Comparison of ENCODE assay signal across 9 cellular contexts in genomic region chr10:124619195-124619594, GRCh38.
DNase-seq lines count a peak whose midpoint lies in the region; ATAC-seq, FAIRE-seq and TF ChIP-seq lines count a peak whose summit lies in the region.
"Had no signal": no experiment of that assay in that cellular context is flagged by ENCODE, and none has a peak within 500 bp of the region (broad histone marks: within the 10 kb centered on the region; RNA-seq: fewer than 3 reads in every experiment).

No MANE protein-coding gene starts in this region.

- FAIRE-seq in RCC 7860 (lab: Jason Lieb, UNC) = no peak

- peak overlapping the region; percentile 72 for H3K27ac Mint-ChIP-seq in endodermal cell

- H3K4me1 ChIP-seq in endodermal cell (ENCODE audit: control insufficient read depth, insufficient read depth, low read length) (peaks cover 4% of the 10 kb centered on the region), spleen (peaks cover 38 to 100% (median 85%) of the 10 kb centered on the region in 6 donors), ovary (ENCODE audit: insufficient read depth) (peaks cover 15% of the 10 kb centered on the region)

- H3K27me3 Mint-ChIP-seq in endodermal cell (ENCODE audit: insufficient read depth) = no peaks in the 10 kb centered on the region

- TF ChIP-seq EP300 in ovary (IDR thresholded peaks at IDR 0.05) = no peak

- ATAC-seq in GM18868 (IDR thresholded peaks at IDR 0.05; ENCODE audit: unreplicated experiment) = peak; percentile 54

- no peak overlapping the region for H3K4me3 Mint-ChIP-seq in endodermal cell

- no peak overlapping the region for H3K9ac ChIP-seq in endodermal cell (ENCODE audit: extremely low read depth, low read length, poor library complexity, severe bottlenecking)

- TF ChIP-seq CTCF in endodermal cell (conservative IDR thresholded peaks at IDR 0.05) (no peak), spleen (IDR thresholded peaks at IDR 0.05 in 8 of 11, conservative IDR thresholded peaks at IDR 0.05 in 3 of 11) (no peak), ovary (IDR thresholded peaks at IDR 0.05) (no peak)

- no peak for TF ChIP-seq POLR2A in spleen (IDR thresholded peaks at IDR 0.05)
- no peak for TF ChIP-seq POLR2A in ovary (IDR thresholded peaks at IDR 0.05)

- H3K36me3 ChIP-seq in MG63 (no peaks in the 10 kb centered on the region; the same call in 1 of the 2 replicates), endodermal cell (ENCODE audit: control insufficient read depth, insufficient read depth, low read length) (no peaks in the 10 kb centered on the region), spleen (peaks cover 0 to 86% (median 22%) of the 10 kb centered on the region in 6 donors), ovary (no peaks in the 10 kb centered on the region)

- H3K27ac ChIP-seq in endodermal cell (ENCODE audit: low read depth, low read length) = no peak overlapping the region
- H3K27ac ChIP-seq in spleen = peak overlapping the region; percentile 56 to 88 (median 73)
- peak overlapping the region in 1 of 2 donors; percentile 44 for H3K27ac ChIP-seq in ovary

- DNase-seq in MG63 = peak; percentile 14
- DNase-seq in endodermal cell = no peak
- DNase-seq in spleen = no peak
- no peak for DNase-seq in ovary
- no peak for DNase-seq in RCC 7860 (ENCODE audit: low spot score)
- DNase-seq in AG08395 (ENCODE audit: low spot score) = no peak
- DNase-seq in activated CD4-positive, alpha-beta T cell treated with anti-CD3 and anti-CD28 coated beads, Interleukin-2, amount 50 U/mL, for 48 hours = no peak
- DNase-seq: kidney glomerular epithelial cell had no signal

- H3K9me3 ChIP-seq in MG63 (no peaks in the 10 kb centered on the region), endodermal cell (ENCODE audit: control insufficient read depth, low read length) (no peaks in the 10 kb centered on the region), spleen (no peaks in the 10 kb centered on the region), ovary (no peaks in the 10 kb centered on the region)

- peaks cover 8% of the 10 kb centered on the region for H3K4me1 Mint-ChIP-seq in endodermal cell

- H3K27me3 ChIP-seq in MG63 = no peaks in the 10 kb centered on the region
- no peaks in the 10 kb centered on the region for H3K27me3 ChIP-seq in endodermal cell (ENCODE audit: control insufficient read depth, insufficient read depth, low read length, poor library complexity, severe bottlenecking)
- no peaks in the 10 kb centered on the region for H3K27me3 ChIP-seq in spleen (replicated peaks in 1 of 7)
- H3K27me3 ChIP-seq in ovary = no peaks in the 10 kb centered on the region

- H3K4me3 ChIP-seq in MG63 (no peak overlapping the region), endodermal cell (ENCODE audit: low read length) (no peak overlapping the region), spleen (peak overlapping the region in 1 of 8 donors; percentile 50), ovary (no peak overlapping the region)

- intact Hi-C loops in spleen (cut with DNase I; ENCODE audit: low total_unique reads) (loop anchor here (10.0 kb wide), 1 partner anchor 74 kb away; no protein-coding TSS in a partner anchor), ovary (cut with DNase I) (no loop called here)

- H3K36me3 Mint-ChIP-seq in endodermal cell (ENCODE audit: low read depth) = no peaks in the 10 kb centered on the region

- H3K9me3 Mint-ChIP-seq in endodermal cell = no peaks in the 10 kb centered on the region

- 90% methylated on average over 2 to 9 of the region's 9 CpGs for WGBS in endodermal cell (ENCODE audit: insufficient coverage in 1 of 2, insufficient read length in 1 of 2), 2 experiments
- WGBS in spleen, 5 donors = 20 to 54% (median 34%) methylated on average over 7 to 9 of the region's 9 CpGs
- WGBS in ovary, 3 donors = 28 to 41% (median 38%) methylated on average over 9 of the region's 9 CpGs
